Comparison of ENCODE assay signal across 25 cellular contexts in the genomic region with DNA sequence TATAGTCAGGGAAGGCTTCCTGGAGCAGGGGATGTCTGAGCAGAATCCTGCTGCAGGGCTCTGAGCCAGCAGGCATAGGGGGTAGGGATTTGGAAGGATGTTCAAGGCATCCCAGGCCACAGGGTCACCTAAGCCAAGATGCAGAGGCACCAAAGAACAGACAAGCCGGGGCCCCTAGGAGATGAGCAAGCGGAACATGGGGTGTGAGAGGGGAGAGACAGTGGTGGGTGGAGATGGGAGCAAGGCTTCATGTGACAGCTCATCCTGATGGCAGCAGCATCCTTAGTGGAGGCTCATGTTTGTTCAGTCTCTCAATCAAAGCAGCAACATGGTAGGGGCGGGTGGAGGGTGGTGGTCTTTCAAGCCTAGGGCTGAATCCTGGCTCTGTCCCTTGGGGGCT. TPM values are rescaled to one million over a fixed set of nuclear protein-coding genes. Genes with fewer than 3 reads are reported as not detected.
"Had no signal": no experiment of that assay in that cellular context is flagged by ENCODE, and none has a peak within 500 bp of the region (broad histone marks: within the 10 kb centered on the region; RNA-seq: fewer than 3 reads in every experiment).

No MANE protein-coding gene starts in this region.

- ATAC-seq: effector memory CD8-positive, alpha-beta T cell; naive thymus-derived CD4-positive, alpha-beta T cell; stimulated activated effector memory CD8-positive, alpha-beta T cell treated with anti-CD3 and anti-CD28 coated beads, Interleukin-12 subunit alpha, Interleukin-12 subunit beta, amount 100 ng/mL, for 72 hours; stimulated activated naive CD8-positive, alpha-beta T cell treated with anti-CD3 and anti-CD28 coated beads, Interleukin-15, Interleukin-2, amounts not matched to agents 100 U/mL and 50 U/mL, for 24 hours had no signal

- H3K4me3 Mint-ChIP-seq: effector memory CD8-positive, alpha-beta T cell; naive thymus-derived CD4-positive, alpha-beta T cell; nephron progenitor cell; stimulated activated effector memory CD8-positive, alpha-beta T cell treated with anti-CD3 and anti-CD28 coated beads, Interleukin-12 subunit alpha, Interleukin-12 subunit beta, amount 100 ng/mL, for 72 hours had no signal

- H2AFZ ChIP-seq: hepatocyte had no signal

- H3K4me3 ChIP-seq: esophagus squamous epithelium, hepatocyte, right atrium auricular region, sigmoid colon, tibial artery, upper lobe of left lung, uterus had no signal

- H3K27ac Mint-ChIP-seq: naive thymus-derived CD4-positive, alpha-beta T cell; nephron progenitor cell had no signal

- DNase-seq: cortex of kidney; effector memory CD8-positive, alpha-beta T cell; esophagus squamous epithelium; foreskin keratinocyte; head of caudate nucleus; naive thymus-derived CD4-positive, alpha-beta T cell; nephron progenitor cell; sigmoid colon; small intestine; stimulated activated CD4-positive, alpha-beta T cell treated with anti-CD3 and anti-CD28 coated beads, Interleukin-4, amount 100 ng/mL, for 1 hour; stimulated activated CD8-positive, alpha-beta memory T cell treated with anti-CD3 and anti-CD28 coated beads, Interleukin-4, amount 100 ng/mL, for 48 hours; stimulated activated naive CD8-positive, alpha-beta T cell treated with anti-CD3 and anti-CD28 coated beads, Interleukin-15, Interleukin-2, amounts not matched to agents 100 U/mL and 50 U/mL, for 24 hours; tibial artery; upper lobe of left lung; uterus had no signal

- H3K79me2 ChIP-seq: hepatocyte had no signal

- H3K36me3 ChIP-seq: esophagus squamous epithelium, neutrophil, right atrium auricular region, sigmoid colon, tibial artery, upper lobe of left lung, uterus had no signal

- H3K27me3 ChIP-seq: esophagus squamous epithelium, foreskin keratinocyte, hepatocyte, right atrium auricular region, tibial artery, upper lobe of left lung, uterus had no signal

- H3K27ac ChIP-seq: esophagus squamous epithelium, foreskin keratinocyte, hepatocyte, neutrophil, right atrium auricular region, sigmoid colon, tibial artery, upper lobe of left lung, uterus had no signal

- H3K9me3 ChIP-seq: esophagus squamous epithelium, neutrophil, right atrium auricular region, sigmoid colon, tibial artery, upper lobe of left lung, uterus had no signal

- H3K4me1 ChIP-seq: right atrium auricular region, sigmoid colon, uterus had no signal

- H3K4me2 ChIP-seq: hepatocyte had no signal

RNA-seq across cellular contexts. Expression of a gene that starts 29.8 kb away (rescaled TPM):
- total RNA-seq: epithelial cell of proximal tubule; foreskin keratinocyte; hepatocyte; kidney epithelial cell; lung microvascular endothelial cell; mesenteric fat pad; mononuclear cell; naive thymus-derived CD4-positive, alpha-beta T cell; posterior vena cava; right atrium auricular region had no signal
- polyA plus RNA-seq: hepatocyte; naive thymus-derived CD4-positive, alpha-beta T cell; sigmoid colon; small intestine had no signal

RNA-seq across cellular contexts. Expression of a gene that starts 42.9 kb away (rescaled TPM):
- total RNA-seq: foreskin keratinocyte; mononuclear cell; naive thymus-derived CD4-positive, alpha-beta T cell had no signal
